In genomic region chr6:116370717-116371383, GRCh38 we compare ENCODE assay signal across 8 cellular contexts. TPM values are rescaled to one million over a fixed set of nuclear protein-coding genes. Genes with fewer than 3 reads are reported as not detected.
A peak's percentile ranks its signal among the peaks of the same experiment; 100 is the strongest.
DNase-seq lines count a peak whose midpoint lies in the region; ATAC-seq, FAIRE-seq and TF ChIP-seq lines count a peak whose summit lies in the region.

Gene DSE, plus strand, starts transcription at chr6:116370947. Its CDS starts 28,304 bp downstream, at chr6:116399251.

- TF ChIP-seq POLR2A in HepG2 (IDR thresholded peaks at IDR 0.05; ENCODE audit: insufficient read depth in 1 of 2, low read depth in 2 of 2, low read length in 2 of 2) = no peak

- TF ChIP-seq EP300 in HepG2 (IDR thresholded peaks at IDR 0.05; ENCODE audit: low read depth in 2 of 2, low read length in 2 of 2) (no peak), HepG2 (CRISPR knock-in tag; IDR thresholded peaks at IDR 0.05; ENCODE audit: borderline replicate concordance) (no peak)

- H2AFZ ChIP-seq in HepG2 (ENCODE audit: low read length) = no peak within 1 kb of the TSS

- H3K27ac Mint-ChIP-seq in activated CD4-positive, alpha-beta T cell treated with anti-CD3 and anti-CD28 coated beads, Interleukin-2, amount 10 ng/mL, durations not matched to agents 24 days and 14 days = peak within 1 kb of the TSS; percentile 13
- H3K27ac Mint-ChIP-seq in dendritic cell treated with granulocyte-macrophage colony-stimulating factor and Interleukin-4, amounts not matched to agents 40 ng/mL and 50 ng/mL, for 4 days = peak within 1 kb of the TSS; percentile 94

- H3K27ac ChIP-seq in HepG2 (ENCODE audit: extremely low read length, insufficient read depth, low read length) = no peak within 1 kb of the TSS

- peaks cover 10% of the 10 kb centered on the region for H3K4me1 Mint-ChIP-seq in activated CD4-positive, alpha-beta T cell treated with anti-CD3 and anti-CD28 coated beads, Interleukin-2, amount 10 ng/mL, durations not matched to agents 24 days and 14 days
- H3K4me1 Mint-ChIP-seq in dendritic cell treated with granulocyte-macrophage colony-stimulating factor and Interleukin-4, amounts not matched to agents 40 ng/mL and 50 ng/mL, for 4 days (ENCODE audit: low read depth) = peaks cover 49% of the 10 kb centered on the region

- POLR2A ChIA-PET in GM10248 (lab: Yijun Ruan, JAX) = no interaction called here
- POLR2A ChIA-PET in HepG2 (lab: Yijun Ruan, JAX) = no interaction called here

- H3K27me3 Mint-ChIP-seq in activated CD4-positive, alpha-beta T cell treated with anti-CD3 and anti-CD28 coated beads, Interleukin-2, amount 10 ng/mL, durations not matched to agents 24 days and 14 days = peaks cover 61% of the 10 kb centered on the region
- H3K27me3 Mint-ChIP-seq in dendritic cell treated with granulocyte-macrophage colony-stimulating factor and Interleukin-4, amounts not matched to agents 40 ng/mL and 50 ng/mL, for 4 days = no peaks in the 10 kb centered on the region

- no TSS peak for BruUV-seq in HepG2 (replicated peaks; lab: Mats Ljungman, UMichigan)

- FAIRE-seq in HepG2 (lab: Jason Lieb, UNC) = no peak

- TF ChIP-seq CTCF in GM10248 (IDR thresholded peaks at IDR 0.05; ENCODE audit: control extremely low read depth, extremely low read depth, low read depth, missing control alignments) (no peak), HepG2 (CRISPR knock-in tag; IDR thresholded peaks at IDR 0.05) (no peak)

- no peaks in the 10 kb centered on the region for H3K36me3 Mint-ChIP-seq in activated CD4-positive, alpha-beta T cell treated with anti-CD3 and anti-CD28 coated beads, Interleukin-2, amount 10 ng/mL, durations not matched to agents 24 days and 14 days (ENCODE audit: low read depth)
- H3K36me3 Mint-ChIP-seq in dendritic cell treated with granulocyte-macrophage colony-stimulating factor and Interleukin-4, amounts not matched to agents 40 ng/mL and 50 ng/mL, for 4 days (ENCODE audit: low read depth) = peaks cover 46% of the 10 kb centered on the region

- 10% methylated on average over 38 of the region's 86 CpGs for WGBS in HepG2 (ENCODE audit: low lambda C conversion rate)

- no peaks in the 10 kb centered on the region for H3K9me3 Mint-ChIP-seq in activated CD4-positive, alpha-beta T cell treated with anti-CD3 and anti-CD28 coated beads, Interleukin-2, amount 10 ng/mL, durations not matched to agents 24 days and 14 days
- H3K9me3 Mint-ChIP-seq in dendritic cell treated with granulocyte-macrophage colony-stimulating factor and Interleukin-4, amounts not matched to agents 40 ng/mL and 50 ng/mL, for 4 days = no peaks in the 10 kb centered on the region

- no peak for TF ChIP-seq RAD21 in HepG2 (CRISPR knock-in tag; IDR thresholded peaks at IDR 0.05)

- intact Hi-C loops in activated CD4-positive, alpha-beta T cell treated with anti-CD3 and anti-CD28 coated beads, Interleukin-2, amount 10 ng/mL, durations not matched to agents 24 days and 14 days (cut with micrococcal nuclease) = loop anchor here (5.0 kb wide), 1 partner anchor 94 kb away; the partner anchor contains the start of gene TSPYL1
- intact Hi-C loops in dendritic cell treated with granulocyte-macrophage colony-stimulating factor and Interleukin-4, amounts not matched to agents 40 ng/mL and 50 ng/mL, for 4 days (cut with micrococcal nuclease) = loop anchor here (5.0 kb wide), 1 partner anchor 84 kb away; no protein-coding TSS in a partner anchor
- intact Hi-C loops in HepG2 (cut with micrococcal nuclease; ENCODE audit: unreplicated experiment) = loop anchor here (5.0 kb wide), 1 partner anchor 79 kb away; no protein-coding TSS in a partner anchor

- peak within 1 kb of the TSS; percentile 79 for H3K4me3 Mint-ChIP-seq in activated CD4-positive, alpha-beta T cell treated with anti-CD3 and anti-CD28 coated beads, Interleukin-2, amount 10 ng/mL, durations not matched to agents 24 days and 14 days
- H3K4me3 Mint-ChIP-seq in dendritic cell treated with granulocyte-macrophage colony-stimulating factor and Interleukin-4, amounts not matched to agents 40 ng/mL and 50 ng/mL, for 4 days = peak within 1 kb of the TSS; percentile 87

- peaks cover 9 to 51% of the 10 kb centered on the region in 2 experiments for H3K27me3 ChIP-seq in HepG2 (ENCODE audit: control insufficient read depth in 1 of 2, insufficient read depth in 2 of 2, low read length in 2 of 2)

- no peaks in the 10 kb centered on the region for H3K9me3 ChIP-seq in HepG2 (ENCODE audit: low read length)

- ATAC-seq in GM21825 (IDR thresholded peaks at IDR 0.05; ENCODE audit: unreplicated experiment) = peak; percentile 73
- peak; percentile 82 for ATAC-seq in HepG2

- peaks cover 11% of the 10 kb centered on the region for H3K4me1 ChIP-seq in HepG2 (ENCODE audit: insufficient read depth, low read length)

- in situ Hi-C loops in HepG2 (cut with HindIII; ENCODE audit: extremely low pct_ligation_motif_present, low pct_unique_long_range_greater_than_20kb) = no loop called here

- DNase-seq in GM10248 (ENCODE audit: extremely low spot score) (peak; percentile 85), Kasumi-1 (lab: John Stamatoyannopoulos, UW) (peak; percentile 18 to 48), HepG2 (ENCODE audit: low spot score) (no peak), inferior parietal cortex (ENCODE audit: extremely low spot score) (no peak)
- DNase-seq in activated CD4-positive, alpha-beta T cell treated with anti-CD3 and anti-CD28 coated beads, Interleukin-2, amount 10 ng/mL, durations not matched to agents 24 days and 14 days = peak; percentile 82
- DNase-seq in stimulated activated CD4-positive, alpha-beta T cell treated with anti-CD3 and anti-CD28 coated beads, Interleukin-4, amount 100 ng/mL, for 24 hours = peak; percentile 55

- no peak within 1 kb of the TSS for H3K9ac ChIP-seq in HepG2 (ENCODE audit: insufficient read depth, low read depth, low read length)

- CTCF ChIA-PET in GM10248 (lab: Yijun Ruan, JAX) (interaction anchor here (0.6 to 3.6 kb wide), 4 partner anchors 10 to 34 kb away, joined by 3 to 11 read pairs (median 3); no protein-coding TSS in a partner anchor), HepG2 (lab: Yijun Ruan, JAX; ENCODE audit: low intra/inter-chr PET ratio, low total read pairs) (no interaction called here)

- H3K36me3 ChIP-seq in HepG2 (replicated peaks in 1 of 2; ENCODE audit: control insufficient read depth in 1 of 2, insufficient read depth in 2 of 2, low read length in 2 of 2) = no peaks in the 10 kb centered on the region

- peak within 1 kb of the TSS; percentile 89 for H3K4me2 ChIP-seq in HepG2 (ENCODE audit: low read depth, low read length)

- H3K4me3 ChIP-seq in HepG2 (replicated peaks in 1 of 3; ENCODE audit: insufficient read depth in 1 of 3, low read depth in 2 of 3, low read length in 3 of 3) = peak within 1 kb of the TSS; percentile 51 to 71 (median 51)

- H4K20me1 ChIP-seq in HepG2 (ENCODE audit: insufficient read depth, low read length) = no peaks in the 10 kb centered on the region

- no peaks in the 10 kb centered on the region for H3K79me2 ChIP-seq in HepG2 (ENCODE audit: insufficient read depth, low read length)

TF ChIP-seq in HepG2, 621 proteins besides CTCF, POLR2A, EP300 and RAD21 (continues in another document):
- TF ChIP-seq ZNF878 (CRISPR knock-in tag; IDR thresholded peaks at IDR 0.05) (no peak), ZNF792 (CRISPR knock-in tag; IDR thresholded peaks at IDR 0.05) (no peak), ZNF800 (CRISPR knock-in tag; IDR thresholded peaks at IDR 0.05) (peak; percentile 98), ZNF788 (CRISPR knock-in tag; IDR thresholded peaks at IDR 0.05; ENCODE audit: borderline replicate concordance) (no peak), ZNF782 (CRISPR knock-in tag; IDR thresholded peaks at IDR 0.05; ENCODE audit: borderline replicate concordance) (0 out of 2 replicates have a peak, but pooled peaks have one; percentile 45), ZNF558 (CRISPR knock-in tag; IDR thresholded peaks at IDR 0.05; ENCODE audit: borderline replicate concordance) (peak; percentile 31; the same call in 1 of the 2 replicates)

RNA-seq across cellular contexts. Expression of gene DSE, which starts in this region (rescaled TPM):
- total RNA-seq in activated CD4-positive, alpha-beta T cell treated with anti-CD3 and anti-CD28 coated beads, Interleukin-2, amount 10 ng/mL, durations not matched to agents 24 days and 14 days = 1.7 and 2.7 TPM in 2 replicates
- total RNA-seq in HepG2 (2016; rRNA removed; fragmentation: Illumina TruSeq; extraction: Trizol) = 3.8 and 4.6 TPM in 2 replicates
- total RNA-seq in HepG2 (2016; cell fraction: cytosol; rRNA removed; fragmentation: Illumina TruSeq; extraction: Trizol; ENCODE audit: low read depth) = 1.5 and 2.9 TPM in 2 replicates
- 4.2 and 4.4 TPM in 2 replicates for total RNA-seq in HepG2 (2016; cell fraction: insoluble cytoplasmic fraction; rRNA removed; fragmentation: Illumina TruSeq; extraction: Trizol)
- total RNA-seq in HepG2 (2016; cell fraction: membrane; rRNA removed; fragmentation: Illumina TruSeq; extraction: Trizol) = 3.7 and 4.2 TPM in 2 replicates
- 10.5 and 11.0 TPM in 2 replicates for total RNA-seq in HepG2 (2016; cell fraction: nucleus; rRNA removed; fragmentation: Illumina TruSeq; extraction: Trizol)
- 2.6 and 3.0 TPM in 2 replicates for polyA plus RNA-seq in HepG2 (2011; rRNA removed)
- 1.4 and 1.7 TPM in 2 replicates for polyA plus RNA-seq in HepG2 (2011; cell fraction: cytosol; rRNA removed)
- 5.1 and 5.5 TPM in 2 replicates for polyA plus RNA-seq in HepG2 (2011; cell fraction: nucleus; rRNA removed)
- polyA plus RNA-seq in HepG2 (2012) = 2.5 and 4.2 TPM in 2 replicates
- polyA plus RNA-seq in HepG2 (2016; cell fraction: cytosol; fragmentation: Illumina TruSeq; extraction: Trizol; ENCODE audit: low read depth) = 0.57 and 0.59 TPM in 2 replicates
- polyA plus RNA-seq in HepG2 (2016; cell fraction: insoluble cytoplasmic fraction; fragmentation: Illumina TruSeq; extraction: Trizol; ENCODE audit: low read depth) = 2.2 and 2.4 TPM in 2 replicates
- 1.0 and 1.1 TPM in 2 replicates for polyA plus RNA-seq in HepG2 (2016; cell fraction: membrane; fragmentation: Illumina TruSeq; extraction: Trizol; ENCODE audit: low read depth)
- polyA plus RNA-seq in HepG2 (2016; cell fraction: nucleus; fragmentation: Illumina TruSeq; extraction: Trizol; ENCODE audit: insufficient read depth, low read depth) = 4.9 and 5.0 TPM in 2 replicates
- 4.9 and 12.1 TPM in 2 replicates for polyA minus RNA-seq in HepG2 (2011; rRNA and poly(A)+ RNA removed; ENCODE audit: low replicate concordance)
- 2.1 TPM in 2 replicates for polyA minus RNA-seq in HepG2 (2011; cell fraction: cytosol; rRNA and poly(A)+ RNA removed)
- polyA minus RNA-seq in HepG2 (2011; cell fraction: nucleus; rRNA and poly(A)+ RNA removed) = 21.4 and 23.4 TPM in 2 replicates

Comparison
In these comparisons a context has a peak if more than half of its experiments do, and no peak if none do; other contexts are left out.
1. DNase-seq: peak in GM10248 (single experiment), Kasumi-1 (2 of 2), activated CD4-positive, alpha-beta T cell treated with anti-CD3 and anti-CD28 coated beads, Interleukin-2, amount 10 ng/mL, durations not matched to agents 24 days and 14 days (single experiment) and stimulated activated CD4-positive, alpha-beta T cell treated with anti-CD3 and anti-CD28 coated beads, Interleukin-4, amount 100 ng/mL, for 24 hours (single experiment); none in HepG2 (single experiment) and inferior parietal cortex (single experiment).